Comparison of ENCODE assay signal across 18 cellular contexts in the genomic region with DNA sequence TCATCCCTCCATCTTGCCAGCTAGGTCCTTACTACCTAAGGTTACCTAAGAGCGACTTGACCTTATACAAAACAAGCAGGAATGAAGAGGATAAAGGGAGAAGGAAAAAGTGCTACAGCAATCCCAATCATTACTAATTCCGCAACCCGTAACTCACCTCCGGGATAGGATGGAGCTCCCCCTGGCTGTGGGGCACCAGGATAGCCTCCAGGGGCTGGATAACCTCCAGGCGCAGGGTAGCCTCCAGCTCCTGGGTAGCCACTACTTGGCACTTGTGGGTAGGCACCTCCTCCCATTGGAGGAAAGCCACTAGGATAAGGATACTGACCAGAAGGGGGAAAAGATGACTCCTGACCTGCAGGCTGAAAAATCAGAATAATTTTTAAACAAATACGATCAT. TPM values are rescaled to one million over a fixed set of nuclear protein-coding genes. Genes with fewer than 3 reads are reported as not detected.
DNase-seq lines count a peak whose midpoint lies in the region; ATAC-seq and TF ChIP-seq lines count a peak whose summit lies in the region.
"Had no signal": no experiment of that assay in that cellular context is flagged by ENCODE, and none has a peak within 500 bp of the region (broad histone marks: within the 10 kb centered on the region; RNA-seq: fewer than 3 reads in every experiment).

No MANE protein-coding gene starts in this region.

- POLR2A ChIA-PET in HEK293T (lab: Yijun Ruan, JAX) (no interaction called here), WTC11 (lab: Charles Lee) (no interaction called here)

- H3K36me3 ChIP-seq in BE2C: peaks cover 19% of the 10 kb centered on the region
- H3K36me3 ChIP-seq in thyroid gland: peaks cover 23 to 32% of the 10 kb centered on the region in 2 donors

- H3K4me3 Mint-ChIP-seq in WTC11: no peak overlapping the region
- no peak overlapping the region for H3K4me3 Mint-ChIP-seq in effector memory CD8-positive, alpha-beta T cell
- H3K4me3 Mint-ChIP-seq: activated naive CD4-positive, alpha-beta T cell treated with anti-CD3 and anti-CD28 coated beads, Interleukin-2, amount 50 U/mL, for 24 hours; CD4-positive, CD25-positive, alpha-beta regulatory T cell had no signal

- TF ChIP-seq CTCF in BE2C (IDR thresholded peaks at IDR 0.05; ENCODE audit: low read depth, low read length) (peak; percentile 29; the same call in 1 of the 2 replicates), WTC11 (IDR thresholded peaks at IDR 0.05) (peak; percentile 34; the same call in 1 of the 2 replicates), thyroid gland (IDR thresholded peaks at IDR 0.05) (no peak)

- no peak overlapping the region for H3K27ac ChIP-seq in thyroid gland
- H3K27ac ChIP-seq: left lung had no signal

- H3K27me3 ChIP-seq in BE2C (no peaks in the 10 kb centered on the region), thyroid gland (no peaks in the 10 kb centered on the region)
- H3K27me3 ChIP-seq: left lung had no signal

- H3K36me3 Mint-ChIP-seq in WTC11: peaks cover 35% of the 10 kb centered on the region
- H3K36me3 Mint-ChIP-seq in effector memory CD8-positive, alpha-beta T cell (ENCODE audit: insufficient read depth): peaks cover 45% of the 10 kb centered on the region

- no peaks in the 10 kb centered on the region for H3K4me1 Mint-ChIP-seq in WTC11
- peaks cover 11 to 12% of the 10 kb centered on the region in 2 donors for H3K4me1 Mint-ChIP-seq in effector memory CD8-positive, alpha-beta T cell (ENCODE audit: low read depth in 2 of 2)

- no peaks in the 10 kb centered on the region; the same call in 1 of the 2 replicates for H3K9me3 Mint-ChIP-seq in WTC11
- no peaks in the 10 kb centered on the region for H3K9me3 Mint-ChIP-seq in effector memory CD8-positive, alpha-beta T cell
- H3K9me3 Mint-ChIP-seq: activated naive CD4-positive, alpha-beta T cell treated with anti-CD3 and anti-CD28 coated beads, Interleukin-2, amount 50 U/mL, for 24 hours; CD4-positive, CD25-positive, alpha-beta regulatory T cell had no signal

- ATAC-seq in WTC11: peak; percentile 97
- peak; percentile 55 for ATAC-seq in left lobe of liver
- ATAC-seq in effector memory CD8-positive, alpha-beta T cell (replicated peaks): no peak
- ATAC-seq: activated CD4-positive, CD25-positive, alpha-beta regulatory T cell treated with anti-CD3 and anti-CD28 coated beads, Interleukin-2, amount 50 U/mL, for 24 hours; left lung had no signal

- H3K4me1 ChIP-seq in BE2C (no peaks in the 10 kb centered on the region), thyroid gland (no peaks in the 10 kb centered on the region)
- H3K4me1 ChIP-seq: HAP-1, left lung had no signal

- H3K9me3 ChIP-seq in BE2C (no peaks in the 10 kb centered on the region), thyroid gland (no peaks in the 10 kb centered on the region)
- H3K9me3 ChIP-seq: HAP-1, left lung had no signal

- H3K4me3 ChIP-seq in BE2C (ENCODE audit: low read depth, low read length) (no peak overlapping the region), thyroid gland (replicated peaks in 1 of 3) (no peak overlapping the region)
- H3K4me3 ChIP-seq: HAP-1, left lung had no signal

- H3K27ac Mint-ChIP-seq in WTC11: no peak overlapping the region
- no peak overlapping the region for H3K27ac Mint-ChIP-seq in effector memory CD8-positive, alpha-beta T cell
- H3K27ac Mint-ChIP-seq: activated naive CD4-positive, alpha-beta T cell treated with anti-CD3 and anti-CD28 coated beads, Interleukin-2, amount 50 U/mL, for 24 hours had no signal

- no peak for TF ChIP-seq POLR2A in thyroid gland (IDR thresholded peaks at IDR 0.05)

- intact Hi-C loops in thyroid gland (cut with DNase I): no loop called here

- no peaks in the 10 kb centered on the region for H3K27me3 Mint-ChIP-seq in WTC11 (ENCODE audit: low read depth)
- no peaks in the 10 kb centered on the region for H3K27me3 Mint-ChIP-seq in effector memory CD8-positive, alpha-beta T cell
- H3K27me3 Mint-ChIP-seq: activated naive CD4-positive, alpha-beta T cell treated with anti-CD3 and anti-CD28 coated beads, Interleukin-2, amount 50 U/mL, for 24 hours; CD4-positive, CD25-positive, alpha-beta regulatory T cell had no signal

- 95 to 97% methylated on average over 6 of the region's 6 CpGs for WGBS in thyroid gland, 2 donors

- CTCF ChIA-PET in HEK293T (lab: Yijun Ruan, JAX) (no interaction called here), WTC11 (lab: Charles Lee) (interaction anchor here (0.6 to 1.5 kb wide), 14 partner anchors 9 to 1815 kb away, joined by 3 to 12 read pairs (median 4); partner anchors contain the start of gene DNAJC9)

- DNase-seq in BE2C (no peak), HEK293T (ENCODE audit: extremely low spot score) (peak; percentile 35), WTC11 (ENCODE audit: low spot score) (peak; percentile 67), left lobe of liver (ENCODE audit: low spot score) (no peak), MV-4-11 (lab: John Stamatoyannopoulos, UW) (no peak), thyroid gland (no peak), T-helper 1 cell (no peak)
- no peak for DNase-seq in effector memory CD8-positive, alpha-beta T cell
- DNase-seq: CD4-positive, CD25-positive, alpha-beta regulatory T cell; head of caudate nucleus; left lung; NCI-H2081 treated with DMSO at 0.1 percent for 48 hours; retina; stimulated activated CD4-positive, alpha-beta T cell treated with anti-CD3 and anti-CD28 coated beads, Interleukin-4, amount 100 ng/mL, for 1 hour had no signal

TF ChIP-seq in HEK293T, 16 proteins besides CTCF, POLR2A, EP300 and RAD21:
- TF ChIP-seq LEF1 (IDR thresholded peaks at IDR 0.05; ENCODE audit: borderline replicate concordance): no peak
- no peak for TF ChIP-seq SP1 (IDR thresholded peaks at IDR 0.05)
- TF ChIP-seq SUZ12 (IDR thresholded peaks at IDR 0.05): no peak
- no peak for TF ChIP-seq FOXA1 (IDR thresholded peaks at IDR 0.05)
- TF ChIP-seq NFRKB (IDR thresholded peaks at IDR 0.05): no peak
- TF ChIP-seq FOXK2 (IDR thresholded peaks at IDR 0.05): no peak
- TF ChIP-seq BHLHE40 (IDR thresholded peaks at IDR 0.05; ENCODE audit: borderline replicate concordance): no peak
- TF ChIP-seq HDGF (IDR thresholded peaks at IDR 0.05; ENCODE audit: borderline replicate concordance): no peak
- no peak for TF ChIP-seq ARNT (IDR thresholded peaks at IDR 0.05)
- no peak for TF ChIP-seq TARDBP (IDR thresholded peaks at IDR 0.05)

TF ChIP-seq in WTC11, 78 proteins besides CTCF, POLR2A, EP300 and RAD21:
- no peak for TF ChIP-seq NR3C1 (CRISPR knock-in tag; conservative IDR thresholded peaks at IDR 0.05; ENCODE audit: low read depth)
- TF ChIP-seq, protein P1, sequence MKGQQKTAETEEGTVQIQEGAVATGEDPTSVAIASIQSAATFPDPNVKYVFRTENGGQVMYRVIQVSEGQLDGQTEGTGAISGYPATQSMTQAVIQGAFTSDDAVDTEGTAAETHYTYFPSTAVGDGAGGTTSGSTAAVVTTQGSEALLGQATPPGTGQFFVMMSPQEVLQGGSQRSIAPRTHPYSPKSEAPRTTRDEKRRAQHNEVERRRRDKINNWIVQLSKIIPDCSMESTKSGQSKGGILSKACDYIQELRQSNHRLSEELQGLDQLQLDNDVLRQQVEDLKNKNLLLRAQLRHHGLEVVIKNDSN (CRISPR knock-in tag; IDR thresholded peaks at IDR 0.05): no peak
- no peak for TF ChIP-seq HMGA2 (CRISPR knock-in tag; IDR thresholded peaks at IDR 0.05)
- TF ChIP-seq HMGXB4 (CRISPR knock-in tag; IDR thresholded peaks at IDR 0.05): no peak
TF ChIP-seq in WTC11: peak in this region for 0.

RNA-seq across cellular contexts. Expression of gene ANXA7, which starts 15.8 kb away (rescaled TPM):
- 47.3 TPM for polyA plus RNA-seq in BE2C (2012; ENCODE audit: insufficient read depth, insufficient read length, low read depth)
- total RNA-seq in WTC11 (2021) (66.7 to 68.2 TPM (median 67.8 TPM) in 3 replicates), left lobe of liver (89.9 TPM), thyroid gland (100 to 1,000 TPM; 128 to 222 (median 167) TPM)

RNA-seq across cellular contexts. Expression of gene MSS51, which starts 35.3 kb away (rescaled TPM):
- polyA plus RNA-seq in BE2C (2012; ENCODE audit: insufficient read depth, insufficient read length, low read depth): 1.4 TPM
- 2.9 to 3.1 TPM (median 3.0 TPM) in 3 replicates for total RNA-seq in WTC11 (2021)
- total RNA-seq in left lobe of liver: 0.50 TPM
- total RNA-seq in thyroid gland: 1 to 10 TPM in 3 of 4 donors, under 1 TPM in 1; 0.94 to 2.9 (median 1.9) TPM

RNA-seq across cellular contexts. Expression of gene CFAP70, which starts 39.4 kb away (rescaled TPM):
- polyA plus RNA-seq in BE2C (2012; ENCODE audit: insufficient read depth, insufficient read length, low read depth): 0.79 TPM
- total RNA-seq in WTC11 (2021): 0.31 to 0.73 TPM (median 0.39 TPM) in 3 replicates
- total RNA-seq in left lobe of liver: 2.8 TPM
- 10 to 100 TPM in 3 of 4 donors, 1 to 10 TPM in 1; 9.9 to 12.5 (median 11.7) TPM for total RNA-seq in thyroid gland
- total RNA-seq: M059J had no signal

Comparison
In these comparisons a context has a peak if more than half of its experiments do, and no peak if none do; other contexts are left out.
1. DNase-seq: peak in HEK293T (single experiment) and WTC11 (single experiment); none in BE2C (single experiment), left lobe of liver (single experiment), effector memory CD8-positive, alpha-beta T cell (0 of 3), MV-4-11 (single experiment), thyroid gland (0 of 2) and T-helper 1 cell (0 of 5).
2. CTCF ChIP-seq: peak in BE2C (single experiment) and WTC11 (single experiment); none in thyroid gland (0 of 6).